ENCODE assay signal across 10 cellular contexts in the genomic region with DNA sequence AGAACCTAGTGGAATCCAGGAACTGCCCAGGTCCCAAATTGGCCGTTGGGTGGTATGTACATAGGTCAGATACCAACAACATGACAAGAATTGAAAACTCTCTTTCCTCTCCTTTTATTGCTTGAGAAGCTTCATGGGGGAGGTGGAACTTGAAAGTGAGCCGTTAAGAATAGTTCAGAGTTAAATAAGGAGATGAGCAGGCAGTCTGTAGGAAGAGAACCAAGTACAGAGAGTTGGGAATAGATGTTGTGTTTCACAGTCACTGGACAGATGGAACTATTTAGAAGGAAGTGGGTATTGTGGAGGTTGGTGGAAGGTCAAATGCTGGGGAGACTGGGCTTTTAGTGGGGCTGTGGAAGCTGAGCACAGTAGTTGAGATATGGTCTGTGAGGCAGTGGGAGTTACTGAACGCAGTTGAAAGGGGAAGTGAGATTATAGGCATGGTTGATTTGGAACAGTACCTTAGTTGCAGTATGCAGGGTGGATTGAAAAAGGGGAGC. TPM values are rescaled to one million over a fixed set of nuclear protein-coding genes. Genes with fewer than 3 reads are reported as not detected.
DNase-seq lines count a peak whose midpoint lies in the region; ATAC-seq and TF ChIP-seq lines count a peak whose summit lies in the region.
"Had no signal": no experiment of that assay in that cellular context is flagged by ENCODE, and none has a peak within 500 bp of the region (broad histone marks: within the 10 kb centered on the region; RNA-seq: fewer than 3 reads in every experiment).

No MANE protein-coding gene starts in this region.

- POLR2A ChIA-PET in WTC11 (lab: Charles Lee): interaction anchor here (0.7 kb wide), 1 partner anchor 26 kb away, joined by 3 read pairs; a partner anchor contains a TSS

- H3K4me1 ChIP-seq in tibial artery: no peaks in the 10 kb centered on the region

- no peak overlapping the region for H3K4me3 Mint-ChIP-seq in WTC11

- TF ChIP-seq CTCF in tibial artery (IDR thresholded peaks at IDR 0.05) (no peak), WTC11 (IDR thresholded peaks at IDR 0.05) (no peak)

- H3K27ac Mint-ChIP-seq in WTC11: no peak overlapping the region

- H3K4me1 Mint-ChIP-seq in WTC11: peaks cover 17% of the 10 kb centered on the region

- H3K36me3 Mint-ChIP-seq in WTC11: peaks cover 11% of the 10 kb centered on the region

- no peaks in the 10 kb centered on the region; the same call in 1 of the 2 replicates for H3K27me3 Mint-ChIP-seq in WTC11 (ENCODE audit: low read depth)

- H3K27ac ChIP-seq in tibial artery: no peak overlapping the region
- H3K27ac ChIP-seq: thoracic aorta had no signal

- intact Hi-C loops in tibial artery (cut with DNase I; ENCODE audit: low total_unique reads): no loop called here

- CTCF ChIA-PET in WTC11 (lab: Charles Lee): no interaction called here

- peaks cover 18% of the 10 kb centered on the region for H3K9me3 Mint-ChIP-seq in WTC11

- H3K27me3 ChIP-seq in tibial artery: no peaks in the 10 kb centered on the region

- H3K4me3 ChIP-seq in tibial artery: no peak overlapping the region
- H3K4me3 ChIP-seq: thoracic aorta had no signal

- no peaks in the 10 kb centered on the region for H3K36me3 ChIP-seq in tibial artery
- H3K36me3 ChIP-seq: thoracic aorta had no signal

- ATAC-seq in HG02798 (IDR thresholded peaks at IDR 0.05; ENCODE audit: poor library complexity, unreplicated experiment): peak; percentile 99
- ATAC-seq in HG03575 (IDR thresholded peaks at IDR 0.05; ENCODE audit: extremely low read depth, insufficient number of reproducible peaks, low FRiP score, unreplicated experiment): peak; percentile 99
- no peak for ATAC-seq in WTC11

- H3K9me3 ChIP-seq in tibial artery: no peaks in the 10 kb centered on the region
- H3K9me3 ChIP-seq: thoracic aorta had no signal

- DNase-seq in SKM-1 (lab: John Stamatoyannopoulos, UW; ENCODE audit: unreplicated experiment) (peak; percentile 1), SKM-1 treated with dmso at 0.1 percent for 144 hours (lab: John Stamatoyannopoulos, UW; ENCODE audit: unreplicated experiment) (no peak), tibial artery (no peak), WTC11 (ENCODE audit: low spot score) (no peak), NCI-H446 treated with DMSO at 0.1 percent for 48 hours (lab: John Stamatoyannopoulos, UW) (no peak), dedifferentiated amniotic fluid mesenchymal stem cell (ENCODE audit: extremely low spot score) (no peak)
- DNase-seq: glutamatergic neuron had no signal

TF ChIP-seq in WTC11, 78 proteins besides CTCF, POLR2A, EP300 and RAD21 (continues in another document):
- TF ChIP-seq ETV6 (CRISPR knock-in tag; IDR thresholded peaks at IDR 0.05) (no peak), NFYB (CRISPR knock-in tag; conservative IDR thresholded peaks at IDR 0.05; ENCODE audit: low read depth) (no peak), ZNF232 (CRISPR knock-in tag; IDR thresholded peaks at IDR 0.05) (no peak), TCF7 (CRISPR knock-in tag; IDR thresholded peaks at IDR 0.05; ENCODE audit: low read depth) (no peak), NR1H2 (CRISPR knock-in tag; IDR thresholded peaks at IDR 0.05) (no peak), NR2C2 (CRISPR knock-in tag; IDR thresholded peaks at IDR 0.05) (no peak), PRRX2 (CRISPR knock-in tag; IDR thresholded peaks at IDR 0.05) (no peak), HMGA2 (CRISPR knock-in tag; IDR thresholded peaks at IDR 0.05) (no peak), TEAD1 (CRISPR knock-in tag; IDR thresholded peaks at IDR 0.05) (no peak)
- TF ChIP-seq, protein P1, sequence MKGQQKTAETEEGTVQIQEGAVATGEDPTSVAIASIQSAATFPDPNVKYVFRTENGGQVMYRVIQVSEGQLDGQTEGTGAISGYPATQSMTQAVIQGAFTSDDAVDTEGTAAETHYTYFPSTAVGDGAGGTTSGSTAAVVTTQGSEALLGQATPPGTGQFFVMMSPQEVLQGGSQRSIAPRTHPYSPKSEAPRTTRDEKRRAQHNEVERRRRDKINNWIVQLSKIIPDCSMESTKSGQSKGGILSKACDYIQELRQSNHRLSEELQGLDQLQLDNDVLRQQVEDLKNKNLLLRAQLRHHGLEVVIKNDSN (CRISPR knock-in tag; IDR thresholded peaks at IDR 0.05): no peak
- TF ChIP-seq, protein P2, sequence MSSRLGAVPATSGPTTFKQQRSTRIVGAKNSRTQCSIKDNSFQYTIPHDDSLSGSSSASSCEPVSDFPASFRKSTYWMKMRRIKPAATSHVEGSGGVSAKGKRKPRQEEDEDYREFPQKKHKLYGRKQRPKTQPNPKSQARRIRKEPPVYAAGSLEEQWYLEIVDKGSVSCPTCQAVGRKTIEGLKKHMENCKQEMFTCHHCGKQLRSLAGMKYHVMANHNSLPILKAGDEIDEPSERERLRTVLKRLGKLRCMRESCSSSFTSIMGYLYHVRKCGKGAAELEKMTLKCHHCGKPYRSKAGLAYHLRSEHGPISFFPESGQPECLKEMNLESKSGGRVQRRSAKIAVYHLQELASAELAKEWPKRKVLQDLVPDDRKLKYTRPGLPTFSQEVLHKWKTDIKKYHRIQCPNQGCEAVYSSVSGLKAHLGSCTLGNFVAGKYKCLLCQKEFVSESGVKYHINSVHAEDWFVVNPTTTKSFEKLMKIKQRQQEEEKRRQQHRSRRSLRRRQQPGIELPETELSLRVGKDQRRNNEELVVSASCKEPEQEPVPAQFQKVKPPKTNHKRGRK (CRISPR knock-in tag; IDR thresholded peaks at IDR 0.05; ENCODE audit: borderline replicate concordance): no peak
- TF ChIP-seq, protein P3, sequence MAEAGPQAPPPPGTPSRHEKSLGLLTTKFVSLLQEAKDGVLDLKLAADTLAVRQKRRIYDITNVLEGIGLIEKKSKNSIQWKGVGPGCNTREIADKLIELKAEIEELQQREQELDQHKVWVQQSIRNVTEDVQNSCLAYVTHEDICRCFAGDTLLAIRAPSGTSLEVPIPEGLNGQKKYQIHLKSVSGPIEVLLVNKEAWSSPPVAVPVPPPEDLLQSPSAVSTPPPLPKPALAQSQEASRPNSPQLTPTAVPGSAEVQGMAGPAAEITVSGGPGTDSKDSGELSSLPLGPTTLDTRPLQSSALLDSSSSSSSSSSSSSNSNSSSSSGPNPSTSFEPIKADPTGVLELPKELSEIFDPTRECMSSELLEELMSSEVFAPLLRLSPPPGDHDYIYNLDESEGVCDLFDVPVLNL (CRISPR knock-in tag; IDR thresholded peaks at IDR 0.05; ENCODE audit: borderline replicate concordance, low read depth): no peak
- TF ChIP-seq, protein P4, sequence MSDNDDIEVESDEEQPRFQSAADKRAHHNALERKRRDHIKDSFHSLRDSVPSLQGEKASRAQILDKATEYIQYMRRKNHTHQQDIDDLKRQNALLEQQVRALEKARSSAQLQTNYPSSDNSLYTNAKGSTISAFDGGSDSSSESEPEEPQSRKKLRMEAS (CRISPR knock-in tag; IDR thresholded peaks at IDR 0.05): no peak
- TF ChIP-seq, protein P5, sequence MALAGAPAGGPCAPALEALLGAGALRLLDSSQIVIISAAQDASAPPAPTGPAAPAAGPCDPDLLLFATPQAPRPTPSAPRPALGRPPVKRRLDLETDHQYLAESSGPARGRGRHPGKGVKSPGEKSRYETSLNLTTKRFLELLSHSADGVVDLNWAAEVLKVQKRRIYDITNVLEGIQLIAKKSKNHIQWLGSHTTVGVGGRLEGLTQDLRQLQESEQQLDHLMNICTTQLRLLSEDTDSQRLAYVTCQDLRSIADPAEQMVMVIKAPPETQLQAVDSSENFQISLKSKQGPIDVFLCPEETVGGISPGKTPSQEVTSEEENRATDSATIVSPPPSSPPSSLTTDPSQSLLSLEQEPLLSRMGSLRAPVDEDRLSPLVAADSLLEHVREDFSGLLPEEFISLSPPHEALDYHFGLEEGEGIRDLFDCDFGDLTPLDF (CRISPR knock-in tag; IDR thresholded peaks at IDR 0.05): no peak
- TF ChIP-seq, protein P6, sequence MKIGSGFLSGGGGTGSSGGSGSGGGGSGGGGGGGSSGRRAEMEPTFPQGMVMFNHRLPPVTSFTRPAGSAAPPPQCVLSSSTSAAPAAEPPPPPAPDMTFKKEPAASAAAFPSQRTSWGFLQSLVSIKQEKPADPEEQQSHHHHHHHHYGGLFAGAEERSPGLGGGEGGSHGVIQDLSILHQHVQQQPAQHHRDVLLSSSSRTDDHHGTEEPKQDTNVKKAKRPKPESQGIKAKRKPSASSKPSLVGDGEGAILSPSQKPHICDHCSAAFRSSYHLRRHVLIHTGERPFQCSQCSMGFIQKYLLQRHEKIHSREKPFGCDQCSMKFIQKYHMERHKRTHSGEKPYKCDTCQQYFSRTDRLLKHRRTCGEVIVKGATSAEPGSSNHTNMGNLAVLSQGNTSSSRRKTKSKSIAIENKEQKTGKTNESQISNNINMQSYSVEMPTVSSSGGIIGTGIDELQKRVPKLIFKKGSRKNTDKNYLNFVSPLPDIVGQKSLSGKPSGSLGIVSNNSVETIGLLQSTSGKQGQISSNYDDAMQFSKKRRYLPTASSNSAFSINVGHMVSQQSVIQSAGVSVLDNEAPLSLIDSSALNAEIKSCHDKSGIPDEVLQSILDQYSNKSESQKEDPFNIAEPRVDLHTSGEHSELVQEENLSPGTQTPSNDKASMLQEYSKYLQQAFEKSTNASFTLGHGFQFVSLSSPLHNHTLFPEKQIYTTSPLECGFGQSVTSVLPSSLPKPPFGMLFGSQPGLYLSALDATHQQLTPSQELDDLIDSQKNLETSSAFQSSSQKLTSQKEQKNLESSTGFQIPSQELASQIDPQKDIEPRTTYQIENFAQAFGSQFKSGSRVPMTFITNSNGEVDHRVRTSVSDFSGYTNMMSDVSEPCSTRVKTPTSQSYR (CRISPR knock-in tag; IDR thresholded peaks at IDR 0.05): no peak

RNA-seq across cellular contexts. Expression of a gene that starts 26.4 kb away (rescaled TPM):
- 22.7 to 23.8 TPM (median 22.8 TPM) in 3 replicates for total RNA-seq in WTC11 (2021)
